10 cellular contexts compared by ENCODE assay signal in genomic region chr19:35897706-35898451, GRCh38. TPM values are rescaled to one million over a fixed set of nuclear protein-coding genes. Genes with fewer than 3 reads are reported as not detected.
DNase-seq lines count a peak whose midpoint lies in the region; ATAC-seq and TF ChIP-seq lines count a peak whose summit lies in the region.
"Had no signal": no experiment of that assay in that cellular context is flagged by ENCODE, and none has a peak within 500 bp of the region (broad histone marks: within the 10 kb centered on the region; RNA-seq: fewer than 3 reads in every experiment).

No MANE protein-coding gene starts in this region.

- DNase-seq in activated T-cell treated with anti-CD3 and anti-CD28 coated beads, Interleukin-2, amount 50 U/mL, for 1 hour, result peak; percentile 38
- DNase-seq in activated T-cell treated with anti-CD3 and anti-CD28 coated beads for 4 hours (no peak), astrocyte of the spinal cord (ENCODE audit: low read depth, low spot score) (no peak), memory B cell (ENCODE audit: low spot score in 2 of 2) (peak in 1 of 2 donors; percentile 31), thyroid gland (no peak), NCI-H187 (lab: John Stamatoyannopoulos, UW) (no peak), NCI-H2107 (lab: John Stamatoyannopoulos, UW) (no peak)
- DNase-seq: HCEC 1CT, NCI-H524 had no signal

- no peaks in the 10 kb centered on the region for H3K27me3 Mint-ChIP-seq in memory B cell

- intact Hi-C loops in thyroid gland (cut with DNase I), result loop anchor here (5.0 kb wide), 1 partner anchor 34 kb away; no protein-coding TSS in a partner anchor

- no peak for TF ChIP-seq POLR2A in thyroid gland (IDR thresholded peaks at IDR 0.05)

- peak overlapping the region in 2 of 3 donors; percentile 72 to 85 for H3K27ac ChIP-seq in thyroid gland

- TF ChIP-seq CTCF in astrocyte of the spinal cord (IDR thresholded peaks at IDR 0.05; ENCODE audit: low read depth, low read length) (no peak), thyroid gland (IDR thresholded peaks at IDR 0.05) (no peak)

- 87 to 88% methylated on average over 13 of the region's 13 CpGs for WGBS in thyroid gland, 2 donors

- no peaks in the 10 kb centered on the region for H3K9me3 Mint-ChIP-seq in memory B cell

- H3K36me3 ChIP-seq in thyroid gland, result peaks cover 25 to 30% of the 10 kb centered on the region in 2 donors

- in situ Hi-C loops in astrocyte of the spinal cord (cut with HindIII; ENCODE audit: low sequenced_read_pairs), result no loop called here

- no peaks in the 10 kb centered on the region for H3K27me3 ChIP-seq in thyroid gland

- no peak for ATAC-seq in memory B cell (ENCODE audit: low read depth)
- ATAC-seq in GM19324 (IDR thresholded peaks at IDR 0.05; ENCODE audit: low FRiP score, unreplicated experiment), result no peak

- peaks cover 27% of the 10 kb centered on the region for H3K36me3 Mint-ChIP-seq in memory B cell

- H3K4me3 Mint-ChIP-seq in memory B cell, result peak overlapping the region; percentile 98

- peaks cover 7 to 18% of the 10 kb centered on the region in 2 donors for H3K4me1 ChIP-seq in thyroid gland

- H3K9me3 ChIP-seq in thyroid gland, result no peaks in the 10 kb centered on the region

- peak overlapping the region; percentile 98 for H3K27ac Mint-ChIP-seq in memory B cell

- H3K4me1 Mint-ChIP-seq in memory B cell, result peaks cover 24% of the 10 kb centered on the region

- H3K4me3 ChIP-seq in astrocyte of the spinal cord (ENCODE audit: low read depth, low read length) (peak overlapping the region; percentile 72), thyroid gland (replicated peaks in 1 of 3) (peak overlapping the region in 1 of 3 donors; percentile 79)

RNA-seq across cellular contexts. Expression of gene NFKBID, which starts 2.5 kb away (rescaled TPM):
- 10 to 100 TPM in 3 of 4 donors, 1 to 10 TPM in 1; 7.0 to 56.7 (median 16.9) TPM for total RNA-seq in thyroid gland

RNA-seq across cellular contexts. Expression of gene HCST, which starts 4.5 kb away (rescaled TPM):
- 1 to 10 TPM in 2 of 4 donors, not detected in 2; 1.4 to 4.4 TPM for total RNA-seq in thyroid gland

RNA-seq across cellular contexts. Expression of gene TYROBP, which starts 10.2 kb away (rescaled TPM):
- total RNA-seq in thyroid gland, result 10 to 100 TPM; 10.1 to 80.4 (median 27.5) TPM

RNA-seq across cellular contexts. Expression of gene APLP1, which starts 29.5 kb away (rescaled TPM):
- total RNA-seq in thyroid gland, result 1 to 10 TPM in 2 of 4 donors, under 1 TPM in 2; 0.67 to 5.3 (median 2.8) TPM

RNA-seq across cellular contexts. Expression of gene LRFN3, which starts 38.3 kb away (rescaled TPM):
- 10 to 100 TPM in 3 of 4 donors, 1 to 10 TPM in 1; 7.1 to 15.5 (median 11.1) TPM for total RNA-seq in thyroid gland
